In the genomic region with DNA sequence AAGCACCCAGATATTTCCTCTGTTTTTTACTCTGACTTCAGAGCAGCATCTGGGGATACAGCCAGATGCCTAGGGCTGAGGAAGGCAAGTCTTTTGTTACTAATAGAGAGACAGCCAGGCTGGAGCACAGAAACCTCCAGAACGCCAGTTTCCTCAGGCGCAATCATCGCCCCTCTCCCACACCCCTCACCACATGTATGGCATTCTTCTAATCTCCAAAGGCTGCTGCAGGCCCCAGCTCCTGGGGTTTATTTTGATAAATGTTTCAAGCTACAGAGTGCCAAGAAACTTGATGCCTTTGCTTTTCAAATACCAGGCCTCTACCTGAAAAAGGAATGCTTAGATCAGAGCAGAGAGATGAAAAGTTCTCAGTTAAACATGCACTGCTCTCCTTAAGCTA, we compare ENCODE assay signal across 31 cellular contexts.
DNase-seq lines count a peak whose midpoint lies in the region; ATAC-seq and TF ChIP-seq lines count a peak whose summit lies in the region.
"Had no signal": no experiment of that assay in that cellular context is flagged by ENCODE, and none has a peak within 500 bp of the region (broad histone marks: within the 10 kb centered on the region; RNA-seq: fewer than 3 reads in every experiment).

No MANE protein-coding gene starts in this region.

- no peak overlapping the region for H3K23ac ChIP-seq in IMR-90 (ENCODE audit: low read depth, low read length)

- H3K18ac ChIP-seq in IMR-90 (ENCODE audit: low read depth, low read length), result no peak overlapping the region

- H2BK15ac ChIP-seq in IMR-90 (ENCODE audit: low read depth, low read length), result no peak overlapping the region

- no peak overlapping the region for H3K27ac ChIP-seq in IMR-90 (ENCODE audit: insufficient read depth, low read length)
- H3K27ac ChIP-seq: breast epithelium, C4-2B, coronary artery, heart left ventricle, left ventricle myocardium inferior, pancreas had no signal

- no peak overlapping the region for H4K8ac ChIP-seq in IMR-90 (ENCODE audit: low read depth in 2 of 2, low read length in 2 of 2)

- H4K91ac ChIP-seq in IMR-90 (ENCODE audit: insufficient read depth, low read depth, low read length), result no peak overlapping the region

- H3K4me3 ChIP-seq in IMR-90 (ENCODE audit: insufficient read depth, low read depth, low read length), result no peak overlapping the region
- H3K4me3 ChIP-seq: breast epithelium, coronary artery, heart left ventricle, left ventricle myocardium inferior, pancreas, upper lobe of right lung had no signal

- no peak overlapping the region for H2AFZ ChIP-seq in IMR-90 (replicated peaks; ENCODE audit: low read length, poor library complexity)

- in situ Hi-C loops in IMR-90 (cut with MboI; ENCODE audit: low sequenced_read_pairs) (no loop called here), ACHN (cut with HindIII; ENCODE audit: low pct_ligation_motif_present, low pct_unique_long_range_greater_than_20kb, low sequenced_read_pairs) (no loop called here)

- TF ChIP-seq POLR2A in IMR-90 (IDR thresholded peaks at IDR 0.05; ENCODE audit: low read depth, low read length), result no peak

- CTCF ChIA-PET in IMR-90 (lab: Yijun Ruan, JAX), result no interaction called here

- no peaks in the 10 kb centered on the region for H3K9me1 ChIP-seq in IMR-90 (ENCODE audit: insufficient read depth, low read length)

- H3K27me3 Mint-ChIP-seq in progenitor cell of endocrine pancreas, result no peaks in the 10 kb centered on the region
- H3K27me3 Mint-ChIP-seq: activated CD8-positive, alpha-beta memory T cell treated with anti-CD3 and anti-CD28 coated beads, Interleukin-2, amount 10 ng/mL, durations not matched to agents 7 days and 5 days; effector memory CD8-positive, alpha-beta T cell; naive thymus-derived CD8-positive, alpha-beta T cell had no signal

- peak; percentile 48 for ATAC-seq in IMR-90 (ENCODE audit: low read depth)
- ATAC-seq: activated CD8-positive, alpha-beta memory T cell treated with anti-CD3 and anti-CD28 coated beads, Interleukin-2, amount 10 ng/mL, durations not matched to agents 7 days and 5 days; effector memory CD8-positive, alpha-beta T cell; heart left ventricle; naive thymus-derived CD8-positive, alpha-beta T cell; Panc1; pancreas; right cardiac atrium had no signal

- no peaks in the 10 kb centered on the region for H3K9me3 ChIP-seq in IMR-90 (ENCODE audit: control insufficient read depth, insufficient read depth, low read length)
- H3K9me3 ChIP-seq: breast epithelium, heart left ventricle, left ventricle myocardium inferior, pancreas, upper lobe of right lung had no signal

- H2AK9ac ChIP-seq in IMR-90 (replicated peaks; ENCODE audit: low read depth, low read length, poor library complexity), result no peak overlapping the region

- H2BK20ac ChIP-seq in IMR-90 (ENCODE audit: low read depth, low read length), result no peak overlapping the region

- H3K36me3 Mint-ChIP-seq in progenitor cell of endocrine pancreas (ENCODE audit: insufficient read depth), result no peaks in the 10 kb centered on the region
- H3K36me3 Mint-ChIP-seq: activated CD8-positive, alpha-beta memory T cell treated with anti-CD3 and anti-CD28 coated beads, Interleukin-2, amount 10 ng/mL, durations not matched to agents 7 days and 5 days; naive thymus-derived CD8-positive, alpha-beta T cell had no signal

- peak overlapping the region; percentile 85 for H3K27ac Mint-ChIP-seq in progenitor cell of endocrine pancreas
- H3K27ac Mint-ChIP-seq: activated CD8-positive, alpha-beta memory T cell treated with anti-CD3 and anti-CD28 coated beads, Interleukin-2, amount 10 ng/mL, durations not matched to agents 7 days and 5 days; effector memory CD8-positive, alpha-beta T cell; naive thymus-derived CD8-positive, alpha-beta T cell had no signal

- H3K27me3 ChIP-seq in IMR-90 (ENCODE audit: control insufficient read depth, insufficient read depth, low read length), result no peaks in the 10 kb centered on the region
- H3K27me3 ChIP-seq: breast epithelium, heart left ventricle, pancreas, upper lobe of right lung had no signal

- H2BK5ac ChIP-seq in IMR-90 (ENCODE audit: low read depth, low read length, poor library complexity, severe bottlenecking), result no peak overlapping the region

- no peaks in the 10 kb centered on the region for H3K36me3 ChIP-seq in IMR-90 (ENCODE audit: control insufficient read depth, insufficient read depth, low read length)
- H3K36me3 ChIP-seq: breast epithelium, heart left ventricle, left ventricle myocardium inferior, pancreas, upper lobe of right lung had no signal

- POLR2A ChIA-PET in IMR-90 (lab: Charles Lee; ENCODE audit: unreplicated experiment), result no interaction called here

- no peak overlapping the region for H2BK120ac ChIP-seq in IMR-90 (ENCODE audit: low read depth, low read length)

- H3K14ac ChIP-seq in IMR-90 (replicated peaks; ENCODE audit: low read depth, low read length), result no peak overlapping the region

- H3K56ac ChIP-seq in IMR-90 (ENCODE audit: extremely low read depth, insufficient read depth, low read length), result no peak overlapping the region

- H3K4me3 Mint-ChIP-seq in progenitor cell of endocrine pancreas (ENCODE audit: low read depth), result no peak overlapping the region
- H3K4me3 Mint-ChIP-seq: activated CD8-positive, alpha-beta memory T cell treated with anti-CD3 and anti-CD28 coated beads, Interleukin-2, amount 10 ng/mL, durations not matched to agents 7 days and 5 days; effector memory CD8-positive, alpha-beta T cell; naive thymus-derived CD8-positive, alpha-beta T cell had no signal

- no peaks in the 10 kb centered on the region for H3K79me1 ChIP-seq in IMR-90 (ENCODE audit: low read depth in 1 of 2, low read length in 2 of 2)

- no TSS peak for BruUV-seq in IMR-90 (replicated peaks; lab: Mats Ljungman, UMichigan)

- no CpG with 5 or more reads among the region's 3 CpGs for WGBS in IMR-90 (ENCODE audit: extremely low coverage in 2 of 2, insufficient read length in 1 of 2), 2 experiments

- DNase-seq in IMR-90 (no peak), astrocyte of the hippocampus (ENCODE audit: low read depth, low spot score) (peak; percentile 82), iris pigment epithelial cell (ENCODE audit: low read depth) (peak; percentile 7), progenitor cell of endocrine pancreas (ENCODE audit: low spot score, unreplicated experiment) (no peak), NCI-H2029 (lab: John Stamatoyannopoulos, UW) (no peak), NCI-H2107 treated with DMSO at 0.1 percent for 48 hours (lab: John Stamatoyannopoulos, UW; ENCODE audit: unreplicated experiment) (no peak), ACHN (no peak)
- DNase-seq: activated CD4-positive, alpha-beta T cell treated with anti-CD3 and anti-CD28 coated beads, Interleukin-2, amount 50 U/mL, for 1 hour; activated CD8-positive, alpha-beta memory T cell treated with anti-CD3 and anti-CD28 coated beads, Interleukin-2, amount 10 ng/mL, durations not matched to agents 7 days and 5 days; activated naive CD4-positive, alpha-beta T cell; activated T-cell treated with anti-CD3 and anti-CD28 coated beads, Interleukin-2, amount 50 U/mL, for 48 hours; Calu3; effector memory CD8-positive, alpha-beta T cell; foreskin fibroblast; heart left ventricle; Kasumi-1; left ventricle myocardium inferior; MV-4-11; naive thymus-derived CD8-positive, alpha-beta T cell; NCI-H1436 treated with DMSO at 0.1 percent for 48 hours; NCI-H2107; NCI-H526; pancreas; right cardiac atrium; SHP77 treated with DMSO at 0.1 percent for 48 hours; stimulated activated CD4-positive, alpha-beta T cell treated with anti-CD3 and anti-CD28 coated beads, Interleukin-4, amount 100 ng/mL, for 1 hour had no signal

- intact Hi-C loops in IMR-90 (cut with micrococcal nuclease), result loop anchor here (5.0 kb wide), 1 partner anchor 34 kb away; no protein-coding TSS in a partner anchor

- H3K4ac ChIP-seq in IMR-90 (ENCODE audit: low read depth, low read length), result no peak overlapping the region

- no peak for TF ChIP-seq CTCF in IMR-90 (conservative IDR thresholded peaks at IDR 0.05; ENCODE audit: low read depth, low read length)
- TF ChIP-seq CTCF in progenitor cell of endocrine pancreas (IDR thresholded peaks at IDR 0.05; ENCODE audit: unreplicated experiment), result no peak

- TF ChIP-seq RAD21 in IMR-90 (IDR thresholded peaks at IDR 0.05; ENCODE audit: low read length), result no peak

- H3K9ac ChIP-seq in IMR-90 (ENCODE audit: low read depth, low read length), result no peak overlapping the region

- H3K9me3 Mint-ChIP-seq in progenitor cell of endocrine pancreas (ENCODE audit: low read depth), result peaks cover 3% of the 10 kb centered on the region
- H3K9me3 Mint-ChIP-seq: effector memory CD8-positive, alpha-beta T cell; naive thymus-derived CD8-positive, alpha-beta T cell had no signal

- H4K5ac ChIP-seq in IMR-90 (ENCODE audit: low read depth, low read length), result no peak overlapping the region

- peaks cover 2% of the 10 kb centered on the region; the same call in 1 of the 2 replicates for H3K4me1 ChIP-seq in IMR-90 (ENCODE audit: control insufficient read depth, insufficient read depth, low read length)
- H3K4me1 ChIP-seq: breast epithelium, heart left ventricle, left ventricle myocardium inferior, pancreas, upper lobe of right lung had no signal

- no peak overlapping the region for H2AK5ac ChIP-seq in IMR-90 (ENCODE audit: low read depth, low read length)

- dilution Hi-C loops in IMR-90 (cut with HindIII; ENCODE audit: low sequenced_read_pairs, unreplicated experiment), result no loop called here

- peaks cover 15% of the 10 kb centered on the region for H3K4me1 Mint-ChIP-seq in progenitor cell of endocrine pancreas (ENCODE audit: low read depth)
- H3K4me1 Mint-ChIP-seq: activated CD8-positive, alpha-beta memory T cell treated with anti-CD3 and anti-CD28 coated beads, Interleukin-2, amount 10 ng/mL, durations not matched to agents 7 days and 5 days; naive thymus-derived CD8-positive, alpha-beta T cell had no signal

- no peaks in the 10 kb centered on the region for H4K20me1 ChIP-seq in IMR-90 (ENCODE audit: insufficient read depth, low read length)

- no peak overlapping the region for H3K4me2 ChIP-seq in IMR-90 (ENCODE audit: low read depth, low read length)

TF ChIP-seq in IMR-90, 13 proteins besides CTCF, POLR2A, EP300 and RAD21 (continues in another document):
- TF ChIP-seq, protein P1, sequence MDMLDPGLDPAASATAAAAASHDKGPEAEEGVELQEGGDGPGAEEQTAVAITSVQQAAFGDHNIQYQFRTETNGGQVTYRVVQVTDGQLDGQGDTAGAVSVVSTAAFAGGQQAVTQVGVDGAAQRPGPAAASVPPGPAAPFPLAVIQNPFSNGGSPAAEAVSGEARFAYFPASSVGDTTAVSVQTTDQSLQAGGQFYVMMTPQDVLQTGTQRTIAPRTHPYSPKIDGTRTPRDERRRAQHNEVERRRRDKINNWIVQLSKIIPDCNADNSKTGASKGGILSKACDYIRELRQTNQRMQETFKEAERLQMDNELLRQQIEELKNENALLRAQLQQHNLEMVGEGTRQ (IDR thresholded peaks at IDR 0.05; ENCODE audit: low read depth, low read length), result no peak
- TF ChIP-seq RFX5 (IDR thresholded peaks at IDR 0.05; ENCODE audit: low read depth, low read length), result no peak
- no peak for TF ChIP-seq FOS (IDR thresholded peaks at IDR 0.05; ENCODE audit: low read depth, low read length)
- TF ChIP-seq MAZ (IDR thresholded peaks at IDR 0.05; ENCODE audit: borderline replicate concordance, low read depth, low read length), result no peak
- no peak for TF ChIP-seq CHD1 (IDR thresholded peaks at IDR 0.05; ENCODE audit: low read depth, low read length)
- TF ChIP-seq BHLHE40 (IDR thresholded peaks at IDR 0.05; ENCODE audit: low read depth, low read length), result no peak
- TF ChIP-seq MAFK (IDR thresholded peaks at IDR 0.05; ENCODE audit: low read depth, low read length), result no peak

Comparison
In these comparisons a context has a peak if more than half of its experiments do, and no peak if none do; other contexts are left out.
1. DNase-seq: peak in astrocyte of the hippocampus (single experiment) and iris pigment epithelial cell (single experiment); none in IMR-90 (single experiment), progenitor cell of endocrine pancreas (single experiment), NCI-H2029 (single experiment), NCI-H2107 treated with DMSO at 0.1 percent for 48 hours (single experiment) and ACHN (single experiment).